Comparison of ENCODE assay signal across 26 cellular contexts in genomic region chr6:95227301-95227700, GRCh38.
A peak's percentile ranks its signal among the peaks of the same experiment; 100 is the strongest.
DNase-seq lines count a peak whose midpoint lies in the region; TF ChIP-seq lines count a peak whose summit lies in the region.
"Had no signal": no experiment of that assay in that cellular context is flagged by ENCODE, and none has a peak within 500 bp of the region (broad histone marks: within the 10 kb centered on the region; RNA-seq: fewer than 3 reads in every experiment).

No MANE protein-coding gene starts in this region.

- TF ChIP-seq CTCF in brain (conservative IDR thresholded peaks at IDR 0.05) (no peak), GM13976 (IDR thresholded peaks at IDR 0.05; ENCODE audit: borderline replicate concordance, control extremely low read depth, extremely low read depth, insufficient read depth, missing control alignments) (no peak)

- peak overlapping the region; percentile 90 for H3K27ac ChIP-seq in Karpas-422 (ENCODE audit: low read length)
- H3K27ac ChIP-seq: breast epithelium, left ventricle myocardium inferior, skin epidermis, tibial artery had no signal

- no peaks in the 10 kb centered on the region for H4K20me1 ChIP-seq in Karpas-422 (ENCODE audit: insufficient read depth, low read depth, low read length)

- no peak overlapping the region for H3K27ac Mint-ChIP-seq in brain
- H3K27ac Mint-ChIP-seq: activated CD4-positive, alpha-beta memory T cell treated with anti-CD3 and anti-CD28 coated beads for 36 hours; CD4-positive, alpha-beta T cell had no signal

- no peaks in the 10 kb centered on the region for H3K36me3 Mint-ChIP-seq in brain
- H3K36me3 Mint-ChIP-seq: activated CD4-positive, alpha-beta memory T cell treated with anti-CD3 and anti-CD28 coated beads for 36 hours had no signal

- H3K4me1 Mint-ChIP-seq in brain: peaks cover 33% of the 10 kb centered on the region

- peaks cover 4% of the 10 kb centered on the region for H3K27me3 Mint-ChIP-seq in brain
- H3K27me3 Mint-ChIP-seq: activated CD4-positive, alpha-beta memory T cell treated with anti-CD3 and anti-CD28 coated beads for 36 hours; CD4-positive, alpha-beta T cell had no signal

- no peaks in the 10 kb centered on the region for H3K9me3 Mint-ChIP-seq in brain
- H3K9me3 Mint-ChIP-seq: activated CD4-positive, alpha-beta memory T cell treated with anti-CD3 and anti-CD28 coated beads for 36 hours; CD4-positive, alpha-beta T cell had no signal

- no peaks in the 10 kb centered on the region for H3K27me3 ChIP-seq in Karpas-422 (ENCODE audit: low read length)
- H3K27me3 ChIP-seq: breast epithelium, tibial artery had no signal

- peak overlapping the region; percentile 57 for H3K9ac ChIP-seq in Karpas-422 (ENCODE audit: low read length)

- no peaks in the 10 kb centered on the region for H3K9me3 ChIP-seq in Karpas-422 (ENCODE audit: low read length)
- H3K9me3 ChIP-seq: breast epithelium, left ventricle myocardium inferior, tibial artery had no signal

- H3K4me1 ChIP-seq in Karpas-422 (ENCODE audit: low read length): peaks cover 86% of the 10 kb centered on the region
- H3K4me1 ChIP-seq: breast epithelium, left ventricle myocardium inferior, tibial artery had no signal

- in situ Hi-C loops in GM13976 (cut with MboI; ENCODE audit: low sequenced_read_pairs, unreplicated experiment): no loop called here

- H3K79me2 ChIP-seq in Karpas-422 (ENCODE audit: low read length): no peaks in the 10 kb centered on the region

- no peaks in the 10 kb centered on the region for H3K36me3 ChIP-seq in Karpas-422 (ENCODE audit: insufficient read depth, low read length)
- H3K36me3 ChIP-seq: breast epithelium, left ventricle myocardium inferior, tibial artery had no signal

- H3K4me2 ChIP-seq in Karpas-422 (ENCODE audit: low read depth, low read length, poor library complexity, severe bottlenecking): peak overlapping the region; percentile 72

- H3K4me3 Mint-ChIP-seq in brain: peak overlapping the region in 3 of 5 experiments; percentile 32 to 65 (median 55)
- H3K4me3 Mint-ChIP-seq: activated CD4-positive, alpha-beta memory T cell treated with anti-CD3 and anti-CD28 coated beads for 36 hours; CD4-positive, alpha-beta T cell had no signal

- no peaks in the 10 kb centered on the region for H3K9me2 ChIP-seq in Karpas-422 (replicated peaks; ENCODE audit: insufficient read depth, low read length)

- DNase-seq in DMS 273 (lab: John Stamatoyannopoulos, UW; ENCODE audit: unreplicated experiment) (peak; percentile 26), DMS 273 treated with DMSO at 0.1 percent for 48 hours (lab: John Stamatoyannopoulos, UW) (no peak), Karpas-422 (peak; percentile 74), NCI-H446 (lab: John Stamatoyannopoulos, UW) (peak; percentile 69 to 81), CD1c-positive myeloid dendritic cell (ENCODE audit: extremely low spot score) (no peak), GM13976 (ENCODE audit: low spot score) (no peak), occipital lobe (lab: John Stamatoyannopoulos, UW) (no peak)
- DNase-seq: 8988T; activated CD4-positive, alpha-beta memory T cell treated with anti-CD3 and anti-CD28 coated beads for 36 hours; activated CD4-positive, CD25-positive, alpha-beta regulatory T cell treated with anti-CD3 and anti-CD28 coated beads, Interleukin-2, amount 50 U/mL, for 72 hours; activated CD8-positive, alpha-beta memory T cell treated with anti-CD3 and anti-CD28 coated beads, Interleukin-2, amount 50 U/mL, for 48 hours; activated naive CD4-positive, alpha-beta T cell treated with anti-CD3 and anti-CD28 coated beads, Interleukin-2, amount 50 U/mL, for 16 hours; amniotic stem cell; CD4-positive, alpha-beta T cell; DMS153; IMR-90; left ventricle myocardium inferior; mesendoderm; NCI-H1048; NCI-H345; nucleus accumbens; SHP77; tibial artery had no signal

- H3K4me3 ChIP-seq in Karpas-422 (ENCODE audit: low read length): peak overlapping the region; percentile 44
- H3K4me3 ChIP-seq: breast epithelium, left ventricle myocardium inferior, skin epidermis, tibial artery had no signal

- H2AFZ ChIP-seq in Karpas-422 (ENCODE audit: low read length): peak overlapping the region; percentile 92

Comparison
In these comparisons a context has a peak if more than half of its experiments do, and no peak if none do; other contexts are left out.
1. DNase-seq: peak in DMS 273 (single experiment), Karpas-422 (single experiment) and NCI-H446 (2 of 2); none in DMS 273 treated with DMSO at 0.1 percent for 48 hours (single experiment), CD1c-positive myeloid dendritic cell (single experiment), GM13976 (single experiment) and occipital lobe (single experiment).